In the genomic region with DNA sequence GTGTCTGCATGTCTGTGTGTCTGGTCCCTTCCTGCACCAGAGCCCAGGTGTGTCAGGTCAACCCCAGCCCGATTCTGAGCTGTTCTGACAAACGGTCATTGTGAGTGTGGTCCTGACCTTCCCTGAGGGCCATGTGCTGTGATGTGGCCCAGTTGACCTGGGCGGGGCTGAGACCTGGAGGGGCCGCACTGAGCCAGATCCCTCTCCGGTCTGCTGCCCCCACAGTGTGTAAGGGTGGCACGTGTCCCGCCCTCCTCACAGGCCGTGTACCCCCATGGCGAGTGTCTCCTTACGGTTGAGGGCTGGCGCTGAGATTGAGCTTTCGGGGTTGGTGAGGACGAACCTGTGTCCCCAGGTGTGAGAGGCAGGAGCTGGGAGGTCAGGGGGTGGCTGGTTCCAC, we compare ENCODE assay signal across 15 cellular contexts.
"Had no signal": no experiment of that assay in that cellular context is flagged by ENCODE, and none has a peak within 500 bp of the region (broad histone marks: within the 10 kb centered on the region; RNA-seq: fewer than 3 reads in every experiment).

No MANE protein-coding gene starts in this region.

- H3K36me3 ChIP-seq: breast epithelium, esophagus squamous epithelium, neutrophil had no signal

- H3K27ac ChIP-seq: breast epithelium, esophagus squamous epithelium, neutrophil, psoas muscle, testis had no signal

- H3K9me3 ChIP-seq: breast epithelium, esophagus squamous epithelium, neutrophil, psoas muscle, SK-N-SH, testis had no signal

- H3K4me3 ChIP-seq: breast epithelium, esophagus squamous epithelium, psoas muscle, testis had no signal

- H3K9ac ChIP-seq: SK-N-SH had no signal

- ATAC-seq: psoas muscle, WTC11 had no signal

- H3K27me3 ChIP-seq: testis had no signal

- DNase-seq: activated CD4-positive, alpha-beta T cell treated with anti-CD3 and anti-CD28 coated beads for 48 hours; activated gamma-delta T cell; activated naive CD8-positive, alpha-beta T cell treated with anti-CD3 and anti-CD28 coated beads, Interleukin-2, amount 10 ng/mL, durations not matched to agents 7 days and 5 days; anterior cingulate cortex; esophagus squamous epithelium; foreskin fibroblast; glutamatergic neuron; immature natural killer cell; SK-N-SH; stimulated activated CD4-positive, alpha-beta T cell treated with anti-CD3 and anti-CD28 coated beads, Interleukin-2, amount 100 ng/mL, for 48 hours; testis had no signal

- H3K4me1 ChIP-seq: breast epithelium, psoas muscle had no signal
